8 cellular contexts compared by ENCODE assay signal in genomic region chr11:65416341-65417185, GRCh38.
DNase-seq lines count a peak whose midpoint lies in the region; ATAC-seq and TF ChIP-seq lines count a peak whose summit lies in the region.

No MANE protein-coding gene starts in this region.

- peak overlapping the region; percentile 81 for H3K9ac ChIP-seq in NT2/D1 (ENCODE audit: insufficient read length, low read depth)
- H3K9ac ChIP-seq in muscle layer of colon (ENCODE audit: low read length) = peak overlapping the region; percentile 89

- H3K36me3 ChIP-seq in NT2/D1 (ENCODE audit: insufficient read depth, insufficient read length, low read length) (peaks cover 21% of the 10 kb centered on the region), muscle layer of colon (ENCODE audit: insufficient read depth, low read length) (peaks cover 3% of the 10 kb centered on the region)

- ATAC-seq in HG03571 (IDR thresholded peaks at IDR 0.05; ENCODE audit: unreplicated experiment) = peak; percentile 36

- H3K27me3 ChIP-seq in NT2/D1 (ENCODE audit: insufficient read depth, insufficient read length) (no peaks in the 10 kb centered on the region), muscle layer of colon (ENCODE audit: control insufficient read depth in 1 of 2, insufficient read depth in 2 of 2, low read length in 2 of 2) (no peaks in the 10 kb centered on the region)

- DNase-seq in NCI-H187 (lab: John Stamatoyannopoulos, UW) = peak; percentile 50 to 80
- no peak for DNase-seq in NCI-H187 treated with DMSO at 0.1 percent for 48 hours (lab: John Stamatoyannopoulos, UW)
- DNase-seq in NT2/D1 (ENCODE audit: low read depth, low spot score) = peak; percentile 71
- peak; percentile 88 for DNase-seq in activated T-cell treated with anti-CD3 and anti-CD28 coated beads for 4 hours
- peak; percentile 80 for DNase-seq in epithelial cell of esophagus (ENCODE audit: low read depth)
- DNase-seq in stimulated activated CD8-positive, alpha-beta memory T cell treated with anti-CD3 and anti-CD28 coated beads, Interleukin-7, amount 100 ng/mL, for 1 hour (ENCODE audit: low read depth in 2 of 2) = peak; percentile 86 to 91

- H3K27ac ChIP-seq in muscle layer of colon (ENCODE audit: low read depth, low read length) = peak overlapping the region; percentile 100

- H3K4me1 ChIP-seq in NT2/D1 (ENCODE audit: insufficient read depth, insufficient read length) = peaks cover 38% of the 10 kb centered on the region
- peaks cover 52% of the 10 kb centered on the region for H3K4me1 ChIP-seq in muscle layer of colon (ENCODE audit: insufficient read depth, low read length)

- TF ChIP-seq CTCF in epithelial cell of esophagus (IDR thresholded peaks at IDR 0.05; ENCODE audit: insufficient read depth, low read depth, low read length, missing control alignments) = peak; percentile 88

- H3K9me3 ChIP-seq in NT2/D1 (ENCODE audit: insufficient read depth, low read length) (no peaks in the 10 kb centered on the region), muscle layer of colon (ENCODE audit: low read length) (no peaks in the 10 kb centered on the region)

- H3K4me3 ChIP-seq in NT2/D1 (ENCODE audit: insufficient read length, low read depth) (no peak overlapping the region), epithelial cell of esophagus (ENCODE audit: low read length) (peak overlapping the region; percentile 39), muscle layer of colon (ENCODE audit: low read depth in 1 of 2, low read length in 2 of 2) (peak overlapping the region; percentile 11 to 53)
